8 cellular contexts compared by ENCODE assay signal in the genomic region with DNA sequence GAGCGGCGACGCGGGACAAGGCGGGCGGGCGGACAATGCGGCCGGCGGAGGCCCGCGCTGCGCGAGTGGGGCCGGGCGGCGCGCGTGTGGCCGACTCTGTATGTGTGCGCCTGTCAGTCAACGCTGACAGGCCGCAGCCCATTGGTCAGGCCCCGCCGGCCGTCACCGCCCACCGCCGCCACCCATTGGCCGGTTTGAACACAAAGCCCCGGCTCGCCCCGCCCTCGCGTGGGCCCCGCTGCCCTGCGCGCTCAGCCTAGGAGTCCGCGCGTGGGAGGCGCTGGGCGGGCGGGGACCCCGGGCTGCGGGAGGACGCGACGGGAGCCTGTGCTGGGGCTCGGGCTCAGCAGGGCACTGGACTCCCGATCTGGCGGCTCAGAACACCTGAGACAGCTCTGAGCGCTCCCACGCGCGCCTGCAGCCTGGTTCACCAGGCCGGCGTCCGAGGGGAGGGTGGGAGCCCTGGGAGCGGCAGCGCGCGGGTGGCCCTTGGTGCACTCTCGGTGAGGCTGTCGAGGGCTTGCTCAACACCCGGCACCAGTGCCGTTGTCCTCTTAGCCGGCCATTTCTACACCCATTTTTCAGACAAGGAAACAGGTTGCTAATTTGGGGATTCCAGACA.
DNase-seq lines count a peak whose midpoint lies in the region; ATAC-seq lines count a peak whose summit lies in the region.

TSS of gene SUN2 (minus strand) at position 88 of the 622 bp plus-strand sequence. CDS start 3,370 bp downstream, outside the sequence.

- ATAC-seq in HG02763 (IDR thresholded peaks at IDR 0.05; ENCODE audit: unreplicated experiment) = peak; percentile 72
- ATAC-seq in activated CD4-positive, CD25-positive, alpha-beta regulatory T cell treated with anti-CD3 and anti-CD28 coated beads, Interleukin-2, amount 50 U/mL, for 24 hours = peak; percentile 82 to 84
- ATAC-seq in central memory CD8-positive, alpha-beta T cell (replicated peaks; ENCODE audit: extremely low read depth, poor library complexity, severe bottlenecking) = peak; percentile 73

- peak within 1 kb of the TSS; percentile 98 for H3K4me3 Mint-ChIP-seq in central memory CD8-positive, alpha-beta T cell

- DNase-seq in NCI-H2227 (lab: John Stamatoyannopoulos, UW; ENCODE audit: unreplicated experiment) (peak; percentile 79), NCI-H2227 treated with DMSO at 0.1 percent for 48 hours (lab: John Stamatoyannopoulos, UW) (no peak), NCI-H2029 treated with DMSO at 0.1 percent for 48 hours (lab: John Stamatoyannopoulos, UW) (peak; percentile 31), islet precursor cell (peak; percentile 92)
- peak; percentile 88 to 89 for DNase-seq in central memory CD8-positive, alpha-beta T cell (ENCODE audit: low spot score in 2 of 2)
- DNase-seq in stimulated activated CD4-positive, alpha-beta T cell treated with anti-CD3 and anti-CD28 coated beads, Interleukin-12 subunit alpha, Interleukin-12 subunit beta, amount 100 ng/mL, for 4 hours = peak; percentile 94

- no peaks in the 10 kb centered on the region for H3K27me3 Mint-ChIP-seq in central memory CD8-positive, alpha-beta T cell

- H3K4me1 Mint-ChIP-seq in central memory CD8-positive, alpha-beta T cell = peaks cover 67% of the 10 kb centered on the region

- peaks cover 45% of the 10 kb centered on the region for H3K36me3 Mint-ChIP-seq in central memory CD8-positive, alpha-beta T cell (ENCODE audit: insufficient read depth)

- H3K27ac Mint-ChIP-seq in central memory CD8-positive, alpha-beta T cell (ENCODE audit: low read depth) = peak within 1 kb of the TSS; percentile 93

- no peaks in the 10 kb centered on the region for H3K9me3 Mint-ChIP-seq in central memory CD8-positive, alpha-beta T cell
